9 cellular contexts compared by ENCODE assay signal in the genomic region with DNA sequence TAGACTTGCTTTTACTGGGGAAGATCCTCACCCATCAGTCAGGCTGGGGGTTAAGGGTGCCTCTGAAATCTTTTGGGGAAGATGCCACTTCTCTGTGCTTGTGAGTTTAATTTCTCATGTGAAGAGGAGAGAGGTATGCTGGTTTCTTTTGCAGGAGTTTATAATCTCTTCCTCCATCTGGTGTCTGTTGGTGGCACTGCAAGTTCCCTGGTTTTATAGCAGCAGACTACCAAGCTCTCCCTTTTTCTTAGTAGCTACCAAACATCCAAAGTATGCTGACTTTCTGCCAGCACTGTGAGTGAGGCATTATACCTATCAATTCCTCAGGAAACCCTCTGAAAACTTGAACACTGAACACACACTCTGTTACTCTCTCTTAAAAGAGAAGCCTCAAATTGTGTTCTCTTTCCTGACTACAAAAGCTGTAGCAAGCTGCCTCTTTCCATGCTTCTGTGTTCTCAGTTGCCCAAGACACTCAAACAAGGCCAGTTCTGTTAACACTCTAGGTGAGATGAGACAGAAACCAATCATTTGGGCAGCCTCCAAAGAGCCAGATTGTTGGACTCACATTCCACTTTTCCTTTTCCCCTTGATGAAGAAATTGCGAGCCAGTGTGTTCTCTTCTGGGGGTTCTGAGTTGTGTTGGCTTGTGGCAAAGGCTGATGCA.
A peak's percentile ranks its signal among the peaks of the same experiment; 100 is the strongest.
DNase-seq lines count a peak whose midpoint lies in the region; ATAC-seq and TF ChIP-seq lines count a peak whose summit lies in the region.
"Had no signal": no experiment of that assay in that cellular context is flagged by ENCODE, and none has a peak within 500 bp of the region (broad histone marks: within the 10 kb centered on the region; RNA-seq: fewer than 3 reads in every experiment).

No MANE protein-coding gene starts in this region.

- no peaks in the 10 kb centered on the region for H3K79me2 ChIP-seq in GM23338 (replicated peaks; ENCODE audit: insufficient read depth)
- no peaks in the 10 kb centered on the region for H3K79me2 ChIP-seq in OCI-LY1 (ENCODE audit: insufficient read depth, low read length)
- H3K79me2 ChIP-seq in hepatocyte, result no peaks in the 10 kb centered on the region

- no peak overlapping the region for H3K9ac ChIP-seq in OCI-LY1 (ENCODE audit: low read length)

- H3F3A ChIP-seq in GM23338 (replicated peaks; ENCODE audit: low read depth) (no peaks in the 10 kb centered on the region), OCI-LY1 (ENCODE audit: insufficient read depth, low read length) (no peaks in the 10 kb centered on the region)

- WGBS in hepatocyte (ENCODE audit: low lambda C conversion rate, missing lambda C conversion rate), result 92% methylated on average over 1 of the region's 1 CpG

- CTCF ChIA-PET in naive thymus-derived CD4-positive, alpha-beta T cell (lab: Charles Lee), result no interaction called here

- POLR2A ChIA-PET in naive thymus-derived CD4-positive, alpha-beta T cell (lab: Charles Lee), result no interaction called here

- no peaks in the 10 kb centered on the region for H3K36me3 ChIP-seq in GM23338 (ENCODE audit: insufficient read depth)
- H3K36me3 ChIP-seq in OCI-LY1 (ENCODE audit: insufficient read depth, low read length), result no peaks in the 10 kb centered on the region
- no peaks in the 10 kb centered on the region for H3K36me3 ChIP-seq in hepatocyte (replicated peaks; ENCODE audit: insufficient read depth, low read depth)
- no peaks in the 10 kb centered on the region for H3K36me3 ChIP-seq in naive thymus-derived CD4-positive, alpha-beta T cell (ENCODE audit: control insufficient read depth in 2 of 3, insufficient read depth in 3 of 3, low read length in 3 of 3)
- H3K36me3 ChIP-seq: uterus had no signal

- H3K4me1 ChIP-seq in GM23338 (ENCODE audit: insufficient read depth) (peaks cover 4% of the 10 kb centered on the region; the same call in 1 of the 2 replicates), OCI-LY1 (ENCODE audit: insufficient read depth, low read length, severe bottlenecking) (no peaks in the 10 kb centered on the region), hepatocyte (ENCODE audit: insufficient read depth) (no peaks in the 10 kb centered on the region)
- no peaks in the 10 kb centered on the region for H3K4me1 ChIP-seq in naive thymus-derived CD4-positive, alpha-beta T cell (ENCODE audit: control insufficient read depth in 2 of 2, insufficient read depth in 2 of 2, low read length in 2 of 2)
- H3K4me1 ChIP-seq: uterus had no signal

- H3K27me3 Mint-ChIP-seq in GM23338 (ENCODE audit: insufficient read depth, low read depth, poor library complexity), result no peaks in the 10 kb centered on the region
- peaks cover 0 to 7% (median 0%) of the 10 kb centered on the region in 5 donors for H3K27me3 Mint-ChIP-seq in naive thymus-derived CD4-positive, alpha-beta T cell

- H3K9me3 Mint-ChIP-seq in GM23338, result peaks cover 7% of the 10 kb centered on the region; the same call in 2 of the 3 replicates
- H3K9me3 Mint-ChIP-seq in naive thymus-derived CD4-positive, alpha-beta T cell, result peaks cover 0 to 29% (median 13%) of the 10 kb centered on the region in 11 donors

- H3K4me2 ChIP-seq in GM23338, result no peak overlapping the region
- no peak overlapping the region for H3K4me2 ChIP-seq in OCI-LY1 (ENCODE audit: low read length)
- H3K4me2 ChIP-seq in hepatocyte, result no peak overlapping the region

- H3K4me3 Mint-ChIP-seq in GM23338, result no peak overlapping the region
- no peak overlapping the region for H3K4me3 Mint-ChIP-seq in naive thymus-derived CD4-positive, alpha-beta T cell

- TF ChIP-seq CTCF in AG10803 (conservative IDR thresholded peaks at IDR 0.05; ENCODE audit: low read length), result peak; percentile 74
- TF ChIP-seq CTCF in GM23338 (conservative IDR thresholded peaks at IDR 0.05; ENCODE audit: low read depth in 2 of 2), result peak; percentile 66 to 72
- peak; percentile 37; the same call in 1 of the 2 replicates for TF ChIP-seq CTCF in OCI-LY1 (IDR thresholded peaks at IDR 0.05; ENCODE audit: low read length)
- TF ChIP-seq CTCF in hepatocyte (IDR thresholded peaks at IDR 0.05; ENCODE audit: poor library complexity), result peak; percentile 41

- intact Hi-C loops in naive thymus-derived CD4-positive, alpha-beta T cell (cut with micrococcal nuclease), result no loop called here

- H3K4me1 Mint-ChIP-seq in GM23338, result peaks cover 4% of the 10 kb centered on the region; the same call in 1 of the 3 replicates
- no peaks in the 10 kb centered on the region for H3K4me1 Mint-ChIP-seq in naive thymus-derived CD4-positive, alpha-beta T cell

- H3K9me2 ChIP-seq in GM23338 (ENCODE audit: insufficient read depth) (no peaks in the 10 kb centered on the region), OCI-LY1 (ENCODE audit: low read depth, low read length) (no peaks in the 10 kb centered on the region), hepatocyte (replicated peaks; ENCODE audit: insufficient read depth) (no peaks in the 10 kb centered on the region)

- H3K27me3 ChIP-seq in GM23338 (ENCODE audit: insufficient read depth), result no peaks in the 10 kb centered on the region
- no peaks in the 10 kb centered on the region for H3K27me3 ChIP-seq in OCI-LY1 (ENCODE audit: insufficient read depth, low read length)
- no peaks in the 10 kb centered on the region for H3K27me3 ChIP-seq in hepatocyte
- no peaks in the 10 kb centered on the region for H3K27me3 ChIP-seq in naive thymus-derived CD4-positive, alpha-beta T cell (ENCODE audit: control insufficient read depth in 2 of 2, insufficient read depth in 2 of 2, low read length in 2 of 2)
- H3K27me3 ChIP-seq: uterus had no signal

- H3K36me3 Mint-ChIP-seq in GM23338 (ENCODE audit: low read depth), result no peaks in the 10 kb centered on the region
- no peaks in the 10 kb centered on the region for H3K36me3 Mint-ChIP-seq in naive thymus-derived CD4-positive, alpha-beta T cell

- H3K9me3 ChIP-seq in OCI-LY1 (ENCODE audit: low read length) (no peaks in the 10 kb centered on the region), hepatocyte (ENCODE audit: low read depth) (no peaks in the 10 kb centered on the region)
- no peaks in the 10 kb centered on the region for H3K9me3 ChIP-seq in naive thymus-derived CD4-positive, alpha-beta T cell (ENCODE audit: control insufficient read depth in 2 of 3, low read length in 3 of 3)
- H3K9me3 ChIP-seq: uterus had no signal

- peak; percentile 49 for DNase-seq in AG10803 (ENCODE audit: low read depth)
- peak; percentile 81 for DNase-seq in GM23338 (ENCODE audit: low spot score)
- peak; percentile 22 for DNase-seq in hepatocyte (ENCODE audit: low spot score)
- DNase-seq in naive thymus-derived CD4-positive, alpha-beta T cell, result no peak
- DNase-seq in stimulated activated CD4-positive, alpha-beta T cell treated with anti-CD3 and anti-CD28 coated beads, Interleukin-4, amount 100 ng/mL, for 4 hours, result no peak
- DNase-seq in HK-2 (ENCODE audit: unreplicated experiment), result no peak
- DNase-seq: uterus had no signal

- no peak overlapping the region for H3K4me3 ChIP-seq in AG10803 (ENCODE audit: low read length)
- no peak overlapping the region for H3K4me3 ChIP-seq in GM23338
- no peak overlapping the region for H3K4me3 ChIP-seq in OCI-LY1 (ENCODE audit: low read depth, low read length, poor library complexity, severe bottlenecking)
- H3K4me3 ChIP-seq in hepatocyte, result no peak overlapping the region
- no peak overlapping the region for H3K4me3 ChIP-seq in naive thymus-derived CD4-positive, alpha-beta T cell (ENCODE audit: low read length)
- H3K4me3 ChIP-seq: uterus had no signal

- no peaks in the 10 kb centered on the region for H4K20me1 ChIP-seq in GM23338 (replicated peaks; ENCODE audit: insufficient read depth)
- H4K20me1 ChIP-seq in OCI-LY1 (ENCODE audit: insufficient read depth, low read length), result no peaks in the 10 kb centered on the region
- no peaks in the 10 kb centered on the region for H4K20me1 ChIP-seq in hepatocyte (ENCODE audit: insufficient read depth, poor library complexity, severe bottlenecking)

- H3K27ac Mint-ChIP-seq in GM23338, result no peak overlapping the region
- H3K27ac Mint-ChIP-seq in naive thymus-derived CD4-positive, alpha-beta T cell, result no peak overlapping the region

- no peak overlapping the region for H2AFZ ChIP-seq in GM23338
- H2AFZ ChIP-seq in OCI-LY1 (ENCODE audit: low read length), result no peak overlapping the region
- no peak overlapping the region for H2AFZ ChIP-seq in hepatocyte

- ATAC-seq in GM23338 (peak; percentile 93), HG03025 (IDR thresholded peaks at IDR 0.05; ENCODE audit: low FRiP score, unreplicated experiment) (no peak)
- no peak for ATAC-seq in naive thymus-derived CD4-positive, alpha-beta T cell

- H3K27ac ChIP-seq in GM23338 (ENCODE audit: low read depth) (no peak overlapping the region), OCI-LY1 (ENCODE audit: low read depth, low read length, poor library complexity, severe bottlenecking) (no peak overlapping the region), hepatocyte (no peak overlapping the region)
- H3K27ac ChIP-seq in naive thymus-derived CD4-positive, alpha-beta T cell (ENCODE audit: low read depth, low read length), result no peak overlapping the region
- H3K27ac ChIP-seq: uterus had no signal

TF ChIP-seq in GM23338, 12 proteins besides CTCF, POLR2A, EP300 and RAD21:
- TF ChIP-seq ZNF331 (CRISPR knock-in tag; IDR thresholded peaks at IDR 0.05; ENCODE audit: low read depth) (no peak), EZH2 (IDR thresholded peaks at IDR 0.05; ENCODE audit: low read depth, unreplicated experiment) (no peak), NANOG (IDR thresholded peaks at IDR 0.05; ENCODE audit: borderline replicate concordance) (no peak), ZNF114 (CRISPR knock-in tag; IDR thresholded peaks at IDR 0.05) (no peak)

Comparison
In these comparisons a context has a peak if more than half of its experiments do, and no peak if none do; other contexts are left out.
1. DNase-seq: peak in AG10803 (single experiment), GM23338 (single experiment) and hepatocyte (single experiment); none in naive thymus-derived CD4-positive, alpha-beta T cell (0 of 9), stimulated activated CD4-positive, alpha-beta T cell treated with anti-CD3 and anti-CD28 coated beads, Interleukin-4, amount 100 ng/mL, for 4 hours (0 of 2) and HK-2 (single experiment).
2. Peak in every context shown above with its lines, with median percentiles within 50 percentile points of each other: CTCF ChIP-seq.